8 cellular contexts compared by ENCODE assay signal in the genomic region with DNA sequence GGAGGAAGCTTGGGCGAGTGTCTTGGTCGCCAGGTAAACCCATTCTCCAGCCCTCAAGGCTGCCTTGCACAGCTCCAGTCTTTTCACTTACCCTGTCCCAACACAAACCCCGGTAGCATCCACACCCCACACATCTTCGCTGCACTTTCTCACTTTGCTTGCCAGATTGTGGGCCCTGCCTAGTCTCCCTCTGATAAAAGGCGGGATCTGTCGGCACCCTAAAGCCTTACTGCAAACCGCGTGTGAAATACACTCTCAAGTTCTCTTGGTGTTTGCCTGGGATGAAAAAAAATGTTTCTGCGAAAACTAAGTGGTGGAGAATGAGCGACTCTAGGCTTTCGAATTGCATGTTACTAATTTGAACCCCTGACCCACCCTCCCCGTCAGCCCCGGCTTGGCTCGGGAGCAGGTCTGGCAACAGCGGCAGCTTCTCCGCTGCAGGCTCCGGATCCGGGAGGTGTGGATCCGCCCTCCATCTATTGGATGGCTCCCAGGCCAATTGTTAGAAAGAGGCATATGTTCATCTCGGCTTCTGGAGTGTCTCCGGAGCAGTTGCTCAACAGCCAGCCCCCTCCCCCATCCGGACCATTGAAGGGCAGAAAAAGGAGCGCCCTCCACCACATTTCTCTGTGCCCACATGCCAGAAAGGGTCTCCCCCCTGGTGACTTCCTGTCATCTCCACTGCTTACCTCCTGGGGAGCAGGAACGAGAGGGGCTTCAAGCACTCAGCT. TPM values are rescaled to one million over a fixed set of nuclear protein-coding genes. Genes with fewer than 3 reads are reported as not detected.
DNase-seq lines count a peak whose midpoint lies in the region; ATAC-seq, FAIRE-seq and TF ChIP-seq lines count a peak whose summit lies in the region.

No MANE protein-coding gene starts in this region.

- peak; percentile 49 to 70; a peak in 5 of 6 replicates for ATAC-seq in A549

- H3K4me3 Mint-ChIP-seq in dendritic cell treated with granulocyte-macrophage colony-stimulating factor and Interleukin-4, amounts not matched to agents 40 ng/mL and 50 ng/mL, for 4 days = peak overlapping the region; percentile 60

- TF ChIP-seq EP300 in A549 (IDR thresholded peaks at IDR 0.05) = no peak

- H3K4me2 ChIP-seq in A549 = peak overlapping the region; percentile 78

- CTCF ChIA-PET in A549 (lab: Yijun Ruan, JAX) = interaction anchor here (0.7 to 1.7 kb wide), 3 partner anchors 31 to 645 kb away, joined by 3 to 6 read pairs (median 3); partner anchors contain the start of gene RPS4X

- POLR2A ChIA-PET in A549 (lab: Yijun Ruan, JAX) = interaction anchor here (3.3 kb wide), 1 partner anchor 32 kb away, joined by 24 read pairs; the partner anchor contains the start of gene RPS4X

- FAIRE-seq in A549 (lab: Jason Lieb, UNC) = peak; percentile 79
- FAIRE-seq in GM18507 (lab: Jason Lieb, UNC) = peak; percentile 66

- 19% methylated on average over 12 of the region's 24 CpGs for WGBS in A549 (ENCODE audit: missing lambda C conversion rate)

- DNase-seq in A549 (ENCODE audit: low read depth in 1 of 2, low spot score in 1 of 2) (peak; percentile 58 to 67), GM18507 (ENCODE audit: extremely low spot score, insufficient read length, low read depth) (no peak), NCI-H1092 (lab: John Stamatoyannopoulos, UW) (peak; percentile 59), T-helper 2 cell (peak in 3 of 5 experiments; percentile 6 to 17 (median 12)), left kidney (ENCODE audit: low read depth, low spot score) (peak; percentile 91), cortex of kidney (lab: John Stamatoyannopoulos, UW) (no peak)
- DNase-seq in stimulated activated CD4-positive, alpha-beta T cell treated with anti-CD3 and anti-CD28 coated beads, Interleukin-2, amount 100 ng/mL, for 24 hours = peak; percentile 38 to 42

- peak overlapping the region in 1 of 2 experiments; percentile 66; a peak in 3 of 6 replicates for H3K27ac ChIP-seq in A549

- TF ChIP-seq RAD21 in A549 (conservative IDR thresholded peaks at IDR 0.05 in 1 of 2, IDR thresholded peaks at IDR 0.05 in 1 of 2) = no peak

- no peaks in the 10 kb centered on the region for H3K36me3 Mint-ChIP-seq in dendritic cell treated with granulocyte-macrophage colony-stimulating factor and Interleukin-4, amounts not matched to agents 40 ng/mL and 50 ng/mL, for 4 days (ENCODE audit: low read depth)

- TF ChIP-seq POLR2A in A549 (IDR thresholded peaks at IDR 0.05; ENCODE audit: low read length) = no peak

- no peak overlapping the region for H3K27ac Mint-ChIP-seq in dendritic cell treated with granulocyte-macrophage colony-stimulating factor and Interleukin-4, amounts not matched to agents 40 ng/mL and 50 ng/mL, for 4 days

- H3K4me1 ChIP-seq in A549 = peaks cover 15% of the 10 kb centered on the region; the same call in 2 of the 3 replicates

- intact Hi-C loops in dendritic cell treated with granulocyte-macrophage colony-stimulating factor and Interleukin-4, amounts not matched to agents 40 ng/mL and 50 ng/mL, for 4 days (cut with micrococcal nuclease) = no loop called here

- H3K4me1 Mint-ChIP-seq in dendritic cell treated with granulocyte-macrophage colony-stimulating factor and Interleukin-4, amounts not matched to agents 40 ng/mL and 50 ng/mL, for 4 days (ENCODE audit: low read depth) = peaks cover 31% of the 10 kb centered on the region

- H3K4me3 ChIP-seq in A549 = peak overlapping the region; percentile 34; the same call in 2 of the 3 replicates

- no peaks in the 10 kb centered on the region for H3K9me3 Mint-ChIP-seq in dendritic cell treated with granulocyte-macrophage colony-stimulating factor and Interleukin-4, amounts not matched to agents 40 ng/mL and 50 ng/mL, for 4 days

- H3K9me3 ChIP-seq in A549 = no peaks in the 10 kb centered on the region

- H3K27me3 Mint-ChIP-seq in dendritic cell treated with granulocyte-macrophage colony-stimulating factor and Interleukin-4, amounts not matched to agents 40 ng/mL and 50 ng/mL, for 4 days = peaks cover 63% of the 10 kb centered on the region

- TF ChIP-seq CTCF in A549 (IDR thresholded peaks at IDR 0.05) = no peak

TF ChIP-seq in A549, 52 proteins besides CTCF, POLR2A, EP300 and RAD21:
- TF ChIP-seq HDAC2 (IDR thresholded peaks at IDR 0.05) = no peak
- no peak for TF ChIP-seq RNF2 (IDR thresholded peaks at IDR 0.05; ENCODE audit: borderline replicate concordance, low read depth)
- no peak for TF ChIP-seq ZC3H11A (IDR thresholded peaks at IDR 0.05)
- no peak for TF ChIP-seq ESRRA (IDR thresholded peaks at IDR 0.05; ENCODE audit: borderline replicate concordance, low read length)
- TF ChIP-seq CEBPB (IDR thresholded peaks at IDR 0.05) = peak; percentile 45 to 89; a peak in 3 of 4 replicates
- no peak for TF ChIP-seq HEYL (CRISPR knock-in tag; IDR thresholded peaks at IDR 0.05)
- peak; percentile 68 for TF ChIP-seq E2F6 (IDR thresholded peaks at IDR 0.05; ENCODE audit: borderline replicate concordance, low read depth)
- no peak for TF ChIP-seq POLR2AphosphoS2 (conservative IDR thresholded peaks at IDR 0.05; ENCODE audit: low read length)
- no peak for TF ChIP-seq BHLHE40 (IDR thresholded peaks at IDR 0.05; ENCODE audit: low read depth, low read length)
- TF ChIP-seq, protein P1, sequence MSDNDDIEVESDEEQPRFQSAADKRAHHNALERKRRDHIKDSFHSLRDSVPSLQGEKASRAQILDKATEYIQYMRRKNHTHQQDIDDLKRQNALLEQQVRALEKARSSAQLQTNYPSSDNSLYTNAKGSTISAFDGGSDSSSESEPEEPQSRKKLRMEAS (IDR thresholded peaks at IDR 0.05) = peak; percentile 72
- no peak for TF ChIP-seq CBX8 (IDR thresholded peaks at IDR 0.05)
- TF ChIP-seq MYC (IDR thresholded peaks at IDR 0.05; ENCODE audit: borderline replicate concordance, low read length) = no peak
- TF ChIP-seq MAZ (IDR thresholded peaks at IDR 0.05; ENCODE audit: borderline replicate concordance, low read depth, low read length) = 0 out of 2 replicates have a peak, but pooled peaks have one; percentile 14
- TF ChIP-seq RCOR1 (IDR thresholded peaks at IDR 0.05; ENCODE audit: low read depth, low read length) = no peak
- no peak for TF ChIP-seq PHF8 (IDR thresholded peaks at IDR 0.05; ENCODE audit: borderline replicate concordance, low read depth)
- TF ChIP-seq TFCP2L1 (CRISPR knock-in tag; IDR thresholded peaks at IDR 0.05) = no peak
- TF ChIP-seq HOXB13 (CRISPR knock-in tag; IDR thresholded peaks at IDR 0.05; ENCODE audit: low read depth) = no peak
- no peak for TF ChIP-seq GATA3 (IDR thresholded peaks at IDR 0.05; ENCODE audit: borderline replicate concordance)
- TF ChIP-seq ZFP36 (IDR thresholded peaks at IDR 0.05; ENCODE audit: borderline replicate concordance, partially characterized antibody) = no peak

RNA-seq across cellular contexts. Expression of gene CITED1, which starts 3.0 kb away (rescaled TPM):
- polyA plus RNA-seq in A549 (2011; rRNA removed) (0.43 and 0.61 TPM in 2 replicates), A549 (2017; fragmentation: RNase III; extraction: RNeasy Plus Mini Kit Qiagen cat#74134 plus additional on column Dnase treatment) (0.26 to 0.43 TPM (median 0.30 TPM) in 3 replicates)
- polyA plus RNA-seq in A549 (2012; cell fraction: cytosol; rRNA removed) = 0.65 and 0.79 TPM in 2 replicates
- 0.47 and 0.56 TPM in 2 replicates for polyA plus RNA-seq in A549 (2012; cell fraction: nucleus; rRNA removed)
- 0.97 TPM in 1 of 2 replicates, not detected in the other for polyA minus RNA-seq in A549 (2011; rRNA and poly(A)+ RNA removed)

RNA-seq across cellular contexts. Expression of gene RPS4X, which starts 31.7 kb away (rescaled TPM):
- polyA plus RNA-seq in A549 (2011; rRNA removed) (1,768 and 2,104 TPM in 2 replicates), A549 (2017; fragmentation: RNase III; extraction: RNeasy Plus Mini Kit Qiagen cat#74134 plus additional on column Dnase treatment) (1,795 to 1,877 TPM (median 1,866 TPM) in 3 replicates)
- polyA plus RNA-seq in A549 (2012; cell fraction: cytosol; rRNA removed) = 1,651 and 1,698 TPM in 2 replicates
- 457 and 491 TPM in 2 replicates for polyA plus RNA-seq in A549 (2012; cell fraction: nucleus; rRNA removed)
- 666 and 802 TPM in 2 replicates for polyA minus RNA-seq in A549 (2011; rRNA and poly(A)+ RNA removed)

Comparison
In these comparisons a context has a peak if more than half of its experiments do, and no peak if none do; other contexts are left out.
1. DNase-seq: peak in A549 (2 of 2), NCI-H1092 (single experiment), T-helper 2 cell (3 of 5), left kidney (single experiment) and stimulated activated CD4-positive, alpha-beta T cell treated with anti-CD3 and anti-CD28 coated beads, Interleukin-2, amount 100 ng/mL, for 24 hours (2 of 2); none in GM18507 (single experiment) and cortex of kidney (single experiment).